In the genomic region with DNA sequence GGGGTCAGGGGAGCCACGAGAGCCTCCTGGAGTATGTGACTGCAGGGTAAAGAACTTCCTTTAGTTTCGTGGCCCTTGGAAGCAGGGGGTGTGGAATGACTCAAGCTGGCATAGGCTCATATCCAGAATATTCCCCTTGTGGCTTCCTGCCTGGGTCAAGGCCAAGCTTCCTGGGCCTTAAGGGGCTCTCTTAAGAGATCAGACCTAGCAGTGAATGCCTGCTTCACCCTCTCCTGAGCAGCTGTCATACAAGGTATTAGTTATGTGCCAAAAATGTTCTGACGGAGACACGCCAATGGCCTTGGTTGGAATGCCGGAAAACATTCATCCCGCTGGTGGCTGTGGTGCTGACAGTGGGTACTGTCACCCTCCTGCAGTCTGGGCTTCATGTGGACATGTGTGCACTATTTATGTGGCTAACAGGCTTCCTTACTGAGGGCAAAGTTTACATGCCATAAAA, we compare ENCODE assay signal across 12 cellular contexts.
DNase-seq lines count a peak whose midpoint lies in the region; TF ChIP-seq lines count a peak whose summit lies in the region.
"Had no signal": no experiment of that assay in that cellular context is flagged by ENCODE, and none has a peak within 500 bp of the region (broad histone marks: within the 10 kb centered on the region; RNA-seq: fewer than 3 reads in every experiment).

No MANE protein-coding gene starts in this region.

- TF ChIP-seq CTCF in endodermal cell (conservative IDR thresholded peaks at IDR 0.05), result no peak

- H3K9me3 ChIP-seq in endodermal cell (ENCODE audit: control insufficient read depth, low read length), result no peaks in the 10 kb centered on the region
- H3K9me3 ChIP-seq in muscle layer of colon (ENCODE audit: low read length), result no peaks in the 10 kb centered on the region

- H3K27ac ChIP-seq in ACC112 (ENCODE audit: low read depth, low read length) (peak overlapping the region; percentile 53), endodermal cell (ENCODE audit: low read depth, low read length) (no peak overlapping the region), muscle layer of colon (ENCODE audit: low read depth, low read length) (peak overlapping the region; percentile 88), mesendoderm (ENCODE audit: low read depth, low read length) (no peak overlapping the region)
- H3K27ac ChIP-seq: cardiac muscle cell had no signal

- no peak overlapping the region for H3K4ac ChIP-seq in mesendoderm (ENCODE audit: low read depth, low read length)

- H3K4me2 ChIP-seq in mesendoderm (ENCODE audit: low read length), result no peak overlapping the region

- H3K56ac ChIP-seq in mesendoderm (ENCODE audit: low read length), result no peak overlapping the region

- H3K4me1 ChIP-seq in ACC112 (ENCODE audit: control insufficient read depth, insufficient read depth, low read length, unreplicated experiment) (peaks cover 41% of the 10 kb centered on the region), endodermal cell (ENCODE audit: control insufficient read depth, insufficient read depth, low read length) (peaks cover 15% of the 10 kb centered on the region), muscle layer of colon (ENCODE audit: insufficient read depth, low read length) (peaks cover 88% of the 10 kb centered on the region), mesendoderm (ENCODE audit: control insufficient read depth, low read depth, low read length) (peaks cover 9% of the 10 kb centered on the region)

- no peak overlapping the region for H3K18ac ChIP-seq in mesendoderm (ENCODE audit: low read length)

- H3K36me3 Mint-ChIP-seq in endodermal cell (ENCODE audit: low read depth), result no peaks in the 10 kb centered on the region
- H3K36me3 Mint-ChIP-seq: CD14-positive monocyte had no signal

- H4K8ac ChIP-seq in mesendoderm (ENCODE audit: low read depth, low read length), result no peak overlapping the region

- H2BK120ac ChIP-seq in mesendoderm (ENCODE audit: low read depth, low read length), result no peak overlapping the region

- H2BK5ac ChIP-seq in mesendoderm (ENCODE audit: low read length), result no peak overlapping the region

- no peak overlapping the region for H3K23ac ChIP-seq in mesendoderm (ENCODE audit: low read length)

- DNase-seq in LHCN-M2 (ENCODE audit: low read depth) (peak; percentile 97), endodermal cell (peak; percentile 28), mesendoderm (no peak), NCI-H1417 (lab: John Stamatoyannopoulos, UW) (no peak), DMS153 (lab: John Stamatoyannopoulos, UW) (no peak), NCI-H1436 treated with DMSO at 0.1 percent for 48 hours (lab: John Stamatoyannopoulos, UW) (no peak)
- DNase-seq: activated CD4-positive, alpha-beta T cell treated with anti-CD3 and anti-CD28 coated beads, Interleukin-2, amount 10 ng/mL, durations not matched to agents 24 days and 14 days; KBM-7 had no signal

- H3K27ac Mint-ChIP-seq in endodermal cell, result no peak overlapping the region
- H3K27ac Mint-ChIP-seq: activated CD4-positive, alpha-beta T cell treated with anti-CD3 and anti-CD28 coated beads, Interleukin-2, amount 10 ng/mL, durations not matched to agents 24 days and 14 days had no signal

- H3K27me3 ChIP-seq in ACC112 (ENCODE audit: insufficient read depth, low read length) (no peaks in the 10 kb centered on the region), endodermal cell (ENCODE audit: control insufficient read depth, insufficient read depth, low read length, poor library complexity, severe bottlenecking) (peaks cover 8% of the 10 kb centered on the region), muscle layer of colon (ENCODE audit: control insufficient read depth in 1 of 2, insufficient read depth in 2 of 2, low read length in 2 of 2) (no peaks in the 10 kb centered on the region), mesendoderm (ENCODE audit: insufficient read depth, low read length, poor library complexity) (no peaks in the 10 kb centered on the region)

- H3K36me3 ChIP-seq in ACC112 (ENCODE audit: insufficient read depth, low read length) (no peaks in the 10 kb centered on the region), endodermal cell (ENCODE audit: control insufficient read depth, insufficient read depth, low read length) (no peaks in the 10 kb centered on the region), muscle layer of colon (ENCODE audit: insufficient read depth, low read length) (no peaks in the 10 kb centered on the region), mesendoderm (ENCODE audit: control insufficient read depth, insufficient read depth, low read length) (no peaks in the 10 kb centered on the region)
- H3K36me3 ChIP-seq: cardiac muscle cell had no signal

- peaks cover 22% of the 10 kb centered on the region for H3K4me1 Mint-ChIP-seq in endodermal cell

- no peaks in the 10 kb centered on the region for H3K79me1 ChIP-seq in mesendoderm (ENCODE audit: low read length)

- no peak overlapping the region for H2BK15ac ChIP-seq in mesendoderm (replicated peaks; ENCODE audit: low read depth)

- peaks cover 23% of the 10 kb centered on the region for H3K27me3 Mint-ChIP-seq in endodermal cell (ENCODE audit: insufficient read depth)
- H3K27me3 Mint-ChIP-seq: activated CD4-positive, alpha-beta T cell treated with anti-CD3 and anti-CD28 coated beads, Interleukin-2, amount 10 ng/mL, durations not matched to agents 24 days and 14 days had no signal

- H3K4me3 ChIP-seq in ACC112 (ENCODE audit: low read depth, low read length) (no peak overlapping the region; the same call in 1 of the 2 replicates), endodermal cell (ENCODE audit: low read length) (no peak overlapping the region), muscle layer of colon (ENCODE audit: low read depth in 1 of 2, low read length in 2 of 2) (no peak overlapping the region), mesendoderm (ENCODE audit: low read length) (no peak overlapping the region)
- H3K4me3 ChIP-seq: cardiac muscle cell had no signal

- H4K5ac ChIP-seq in mesendoderm (ENCODE audit: low read length), result no peak overlapping the region

- H2AK5ac ChIP-seq in mesendoderm (ENCODE audit: low read length), result no peak overlapping the region

- H3K9me3 Mint-ChIP-seq in endodermal cell, result no peaks in the 10 kb centered on the region
- H3K9me3 Mint-ChIP-seq: activated CD4-positive, alpha-beta T cell treated with anti-CD3 and anti-CD28 coated beads, Interleukin-2, amount 10 ng/mL, durations not matched to agents 24 days and 14 days had no signal

- H2AFZ ChIP-seq in ACC112 (ENCODE audit: low read length, unreplicated experiment), result no peak overlapping the region

- H3K79me2 ChIP-seq in ACC112 (ENCODE audit: control insufficient read depth, insufficient read depth, low read length, unreplicated experiment), result no peaks in the 10 kb centered on the region
- no peaks in the 10 kb centered on the region for H3K79me2 ChIP-seq in mesendoderm (ENCODE audit: control insufficient read depth, insufficient read depth, low read length)

- WGBS in endodermal cell (ENCODE audit: insufficient coverage in 1 of 2, insufficient read length in 1 of 2), 2 experiments, result 94 to 100% methylated on average over 2 to 6 of the region's 6 CpGs
- WGBS in mesendoderm (ENCODE audit: extremely low coverage, insufficient coverage, low lambda C conversion rate), result no CpG with 5 or more reads among the region's 6 CpGs

- H3K9ac ChIP-seq in endodermal cell (ENCODE audit: extremely low read depth, low read length, poor library complexity, severe bottlenecking), result no peak overlapping the region
- H3K9ac ChIP-seq in muscle layer of colon (ENCODE audit: low read length), result no peak overlapping the region
- H3K9ac ChIP-seq in mesendoderm (ENCODE audit: low read length), result no peak overlapping the region

- H3K4me3 Mint-ChIP-seq in endodermal cell, result no peak overlapping the region
- H3K4me3 Mint-ChIP-seq: activated CD4-positive, alpha-beta T cell treated with anti-CD3 and anti-CD28 coated beads, Interleukin-2, amount 10 ng/mL, durations not matched to agents 24 days and 14 days; CD14-positive monocyte had no signal

Comparison
In these comparisons a context has a peak if more than half of its experiments do, and no peak if none do; other contexts are left out.
1. H3K27ac ChIP-seq: peak in ACC112 (single experiment) and muscle layer of colon (single experiment); none in endodermal cell (single experiment) and mesendoderm (single experiment).
2. DNase-seq: peak in LHCN-M2 (single experiment) and endodermal cell (single experiment); none in mesendoderm (single experiment), NCI-H1417 (0 of 3), DMS153 (single experiment) and NCI-H1436 treated with DMSO at 0.1 percent for 48 hours (single experiment).